ENCODE assay signal across 16 cellular contexts in the genomic region with DNA sequence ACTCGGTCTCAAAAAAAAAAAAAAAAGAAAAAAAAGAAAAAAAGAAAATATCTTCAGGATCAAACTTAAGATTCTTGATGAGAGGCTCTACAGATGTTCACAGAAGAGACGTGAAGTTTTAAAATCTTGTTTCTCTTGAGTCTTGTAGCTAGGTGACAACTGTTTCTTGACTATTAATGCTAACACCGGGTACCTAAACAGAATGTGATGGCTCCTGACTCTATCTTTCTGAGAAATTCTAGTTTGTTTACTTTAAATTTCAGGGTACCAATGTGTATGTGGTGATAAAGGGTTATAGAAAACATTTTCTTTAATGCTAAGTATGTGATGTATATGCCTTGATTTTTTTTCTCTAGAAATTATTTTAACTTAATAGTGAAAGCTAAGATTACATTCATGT. TPM values are rescaled to one million over a fixed set of nuclear protein-coding genes. Genes with fewer than 3 reads are reported as not detected.
DNase-seq lines count a peak whose midpoint lies in the region; ATAC-seq, FAIRE-seq and TF ChIP-seq lines count a peak whose summit lies in the region.
"Had no signal": no experiment of that assay in that cellular context is flagged by ENCODE, and none has a peak within 500 bp of the region (broad histone marks: within the 10 kb centered on the region; RNA-seq: fewer than 3 reads in every experiment).

No MANE protein-coding gene starts in this region.

- H3K36me3 Mint-ChIP-seq in natural killer cell, result no peaks in the 10 kb centered on the region
- H3K36me3 Mint-ChIP-seq in natural killer cell treated with Interleukin-12 subunit alpha and Interleukin-12 subunit beta and Interleukin-15 and Interleukin-18, amount 100 ng/mL, for 72 hours, result no peaks in the 10 kb centered on the region
- peaks cover 0 to 44% (median 7%) of the 10 kb centered on the region in 3 donors for H3K36me3 Mint-ChIP-seq in naive thymus-derived CD8-positive, alpha-beta T cell
- H3K36me3 Mint-ChIP-seq in activated T-helper 1 cell treated with anti-CD3 and anti-CD28 coated beads, Interleukin-12 subunit alpha, Interleukin-12 subunit beta, Interleukin-2, Interleukin-4 antibody, amounts not matched to agents 30 ng/mL and 10 ng/mL and 1 ng/mL, durations not matched to agents 14 hours and 24 hours and 36 hours (ENCODE audit: low read depth), result peaks cover 31% of the 10 kb centered on the region

- TF ChIP-seq POLR2A in K562 (conservative IDR thresholded peaks at IDR 0.05), result no peak

- no TSS peak for BruUV-seq in K562 (replicated peaks; lab: Mats Ljungman, UMichigan)

- H3K79me2 ChIP-seq in K562 (ENCODE audit: control insufficient read depth, insufficient read depth, low read length), result peaks cover 89% of the 10 kb centered on the region

- H2AFZ ChIP-seq in K562 (ENCODE audit: low read depth, low read length), result no peak overlapping the region

- no peaks in the 10 kb centered on the region for H3K27me3 Mint-ChIP-seq in natural killer cell (ENCODE audit: low read depth in 2 of 2)
- H3K27me3 Mint-ChIP-seq in natural killer cell treated with Interleukin-12 subunit alpha and Interleukin-12 subunit beta and Interleukin-15 and Interleukin-18, amount 100 ng/mL, for 72 hours, result no peaks in the 10 kb centered on the region
- H3K27me3 Mint-ChIP-seq in naive thymus-derived CD8-positive, alpha-beta T cell, result no peaks in the 10 kb centered on the region
- no peaks in the 10 kb centered on the region for H3K27me3 Mint-ChIP-seq in activated T-helper 1 cell treated with anti-CD3 and anti-CD28 coated beads, Interleukin-12 subunit alpha, Interleukin-12 subunit beta, Interleukin-2, Interleukin-4 antibody, amounts not matched to agents 30 ng/mL and 10 ng/mL and 1 ng/mL, durations not matched to agents 14 hours and 24 hours and 36 hours (ENCODE audit: insufficient read depth)

- H3K9me3 ChIP-seq in K562 (replicated peaks; ENCODE audit: control insufficient read depth, insufficient read depth, low read depth, low read length), result no peaks in the 10 kb centered on the region
- H3K9me3 ChIP-seq: BE2C, right lobe of liver, SJSA1 had no signal

- ATAC-seq in natural killer cell, result no peak
- ATAC-seq in natural killer cell treated with Interleukin-12 subunit alpha and Interleukin-12 subunit beta and Interleukin-15 and Interleukin-18, amount 100 ng/mL, for 72 hours, result no peak
- ATAC-seq in K562, result no peak
- ATAC-seq in naive thymus-derived CD8-positive, alpha-beta T cell, result no peak

- no peaks in the 10 kb centered on the region for H3K27me3 ChIP-seq in K562 (ENCODE audit: control insufficient read depth in 2 of 2, insufficient read depth in 2 of 2, low read length in 2 of 2)
- H3K27me3 ChIP-seq: BE2C, right lobe of liver, SJSA1 had no signal

- no peak overlapping the region for H3K4me2 ChIP-seq in K562 (ENCODE audit: insufficient read depth, low read length)

- 72% methylated on average over 3 of the region's 3 CpGs for WGBS in K562 (ENCODE audit: insufficient coverage, low coverage, missing lambda C conversion rate)

- H3K27ac ChIP-seq in K562 (ENCODE audit: extremely low read depth, low read depth, low read length), result no peak overlapping the region

- peak overlapping the region; percentile 72 to 82 for H3K27ac Mint-ChIP-seq in natural killer cell
- H3K27ac Mint-ChIP-seq in natural killer cell treated with Interleukin-12 subunit alpha and Interleukin-12 subunit beta and Interleukin-15 and Interleukin-18, amount 100 ng/mL, for 72 hours, result peak overlapping the region in 1 of 2 donors; percentile 77
- peak overlapping the region in 7 of 10 donors; percentile 36 to 74 (median 46) for H3K27ac Mint-ChIP-seq in naive thymus-derived CD8-positive, alpha-beta T cell
- no peak overlapping the region for H3K27ac Mint-ChIP-seq in activated T-helper 1 cell treated with anti-CD3 and anti-CD28 coated beads, Interleukin-12 subunit alpha, Interleukin-12 subunit beta, Interleukin-2, Interleukin-4 antibody, amounts not matched to agents 30 ng/mL and 10 ng/mL and 1 ng/mL, durations not matched to agents 14 hours and 24 hours and 36 hours
- H3K27ac Mint-ChIP-seq: nephron progenitor cell had no signal

- H3K4me3 Mint-ChIP-seq in natural killer cell, result no peak overlapping the region
- H3K4me3 Mint-ChIP-seq in natural killer cell treated with Interleukin-12 subunit alpha and Interleukin-12 subunit beta and Interleukin-15 and Interleukin-18, amount 100 ng/mL, for 72 hours, result no peak overlapping the region
- no peak overlapping the region for H3K4me3 Mint-ChIP-seq in naive thymus-derived CD8-positive, alpha-beta T cell
- no peak overlapping the region for H3K4me3 Mint-ChIP-seq in activated T-helper 1 cell treated with anti-CD3 and anti-CD28 coated beads, Interleukin-12 subunit alpha, Interleukin-12 subunit beta, Interleukin-2, Interleukin-4 antibody, amounts not matched to agents 30 ng/mL and 10 ng/mL and 1 ng/mL, durations not matched to agents 14 hours and 24 hours and 36 hours
- H3K4me3 Mint-ChIP-seq: nephron progenitor cell had no signal

- in situ Hi-C loops in K562 (cut with MboI), result no loop called here

- TF ChIP-seq EP300 in K562 (IDR thresholded peaks at IDR 0.05; ENCODE audit: low read length), result no peak

- intact Hi-C loops in natural killer cell (cut with micrococcal nuclease), result no loop called here
- intact Hi-C loops in K562 (cut with micrococcal nuclease), result no loop called here
- intact Hi-C loops in activated T-helper 1 cell treated with anti-CD3 and anti-CD28 coated beads, Interleukin-12 subunit alpha, Interleukin-12 subunit beta, Interleukin-2, Interleukin-4 antibody, amounts not matched to agents 30 ng/mL and 10 ng/mL and 1 ng/mL, durations not matched to agents 14 hours and 24 hours and 36 hours (cut with micrococcal nuclease), result no loop called here

- DNase-seq in natural killer cell, result no peak
- no peak for DNase-seq in natural killer cell treated with Interleukin-12 subunit alpha and Interleukin-12 subunit beta and Interleukin-15 and Interleukin-18, amount 100 ng/mL, for 72 hours (ENCODE audit: low spot score)
- no peak for DNase-seq in K562 (ENCODE audit: extremely low read depth in 1 of 4, low spot score in 3 of 4)
- DNase-seq in naive thymus-derived CD8-positive, alpha-beta T cell, result no peak
- DNase-seq in NCI-H2029 treated with DMSO at 0.1 percent for 48 hours (lab: John Stamatoyannopoulos, UW), result no peak
- DNase-seq in activated T-helper 1 cell treated with anti-CD3 and anti-CD28 coated beads, Interleukin-12 subunit alpha, Interleukin-12 subunit beta, Interleukin-2, Interleukin-4 antibody, amounts not matched to agents 30 ng/mL and 10 ng/mL and 1 ng/mL, durations not matched to agents 14 hours and 24 hours and 36 hours (ENCODE audit: low spot score), result no peak
- DNase-seq in stimulated activated CD4-positive, alpha-beta T cell treated with anti-CD3 and anti-CD28 coated beads, Interleukin-2, amount 100 ng/mL, for 24 hours, result no peak
- no peak for DNase-seq in stimulated activated CD4-positive, alpha-beta T cell treated with anti-CD3 and anti-CD28 coated beads, Interleukin-1b, Interleukin-23, amount 100 ng/mL, for 48 hours
- DNase-seq: BE2C; erythroblast; nephron progenitor cell; right lobe of liver; stimulated activated naive CD4-positive, alpha-beta T cell treated with Interleukin-2 at 50 U/mL for 16 hours had no signal

- TF ChIP-seq CTCF in natural killer cell (IDR thresholded peaks at IDR 0.05), result no peak
- TF ChIP-seq CTCF in K562 (IDR thresholded peaks at IDR 0.05 in 2 of 3, conservative IDR thresholded peaks at IDR 0.05 in 1 of 3; ENCODE audit: insufficient read depth in 2 of 3, low read depth in 1 of 3, low read length in 3 of 3), result no peak

- CTCF ChIA-PET in K562 (lab: Yijun Ruan, JAX; ENCODE audit: low intra/inter-chr PET ratio), result no interaction called here

- H3K4me1 Mint-ChIP-seq in natural killer cell, result peaks cover 47 to 53% of the 10 kb centered on the region in 2 donors
- H3K4me1 Mint-ChIP-seq in natural killer cell treated with Interleukin-12 subunit alpha and Interleukin-12 subunit beta and Interleukin-15 and Interleukin-18, amount 100 ng/mL, for 72 hours (ENCODE audit: low read depth in 2 of 2), result peaks cover 45 to 51% of the 10 kb centered on the region in 2 donors
- H3K4me1 Mint-ChIP-seq in naive thymus-derived CD8-positive, alpha-beta T cell, result peaks cover 17 to 58% (median 50%) of the 10 kb centered on the region in 4 donors
- peaks cover 46% of the 10 kb centered on the region for H3K4me1 Mint-ChIP-seq in activated T-helper 1 cell treated with anti-CD3 and anti-CD28 coated beads, Interleukin-12 subunit alpha, Interleukin-12 subunit beta, Interleukin-2, Interleukin-4 antibody, amounts not matched to agents 30 ng/mL and 10 ng/mL and 1 ng/mL, durations not matched to agents 14 hours and 24 hours and 36 hours (ENCODE audit: low read depth)
- H3K4me1 Mint-ChIP-seq: nephron progenitor cell had no signal

- H4K20me1 ChIP-seq in K562 (replicated peaks; ENCODE audit: control insufficient read depth, insufficient read depth, low read length), result peaks cover 23% of the 10 kb centered on the region; the same call in 1 of the 2 replicates

- H3K4me3 ChIP-seq in K562, result no peak overlapping the region
- H3K4me3 ChIP-seq: right lobe of liver, SJSA1 had no signal

- H3K36me3 ChIP-seq in K562 (ENCODE audit: control insufficient read depth, insufficient read depth, low read length), result peaks cover 56% of the 10 kb centered on the region

- FAIRE-seq in K562 (lab: Jason Lieb, UNC), result peak; percentile 73
- FAIRE-seq: GM12891, TTC549 had no signal

- TF ChIP-seq RAD21 in K562 (CRISPR knock-in tag; conservative IDR thresholded peaks at IDR 0.05 in 1 of 2, IDR thresholded peaks at IDR 0.05 in 1 of 2), result no peak

- POLR2A ChIA-PET in K562 (lab: Yijun Ruan, JAX), result interaction anchor here (1.4 kb wide), 1 partner anchor 10 kb away, joined by 6 read pairs; no protein-coding TSS in a partner anchor
- POLR2A ChIA-PET in naive thymus-derived CD8-positive, alpha-beta T cell (lab: Charles Lee), result no interaction called here

- no peaks in the 10 kb centered on the region for H3K9me3 Mint-ChIP-seq in natural killer cell
- no peaks in the 10 kb centered on the region for H3K9me3 Mint-ChIP-seq in natural killer cell treated with Interleukin-12 subunit alpha and Interleukin-12 subunit beta and Interleukin-15 and Interleukin-18, amount 100 ng/mL, for 72 hours
- H3K9me3 Mint-ChIP-seq in naive thymus-derived CD8-positive, alpha-beta T cell, result no peaks in the 10 kb centered on the region
- H3K9me3 Mint-ChIP-seq in activated T-helper 1 cell treated with anti-CD3 and anti-CD28 coated beads, Interleukin-12 subunit alpha, Interleukin-12 subunit beta, Interleukin-2, Interleukin-4 antibody, amounts not matched to agents 30 ng/mL and 10 ng/mL and 1 ng/mL, durations not matched to agents 14 hours and 24 hours and 36 hours, result no peaks in the 10 kb centered on the region
- H3K9me3 Mint-ChIP-seq: nephron progenitor cell had no signal

- peaks cover 23 to 39% of the 10 kb centered on the region in 2 experiments for H3K4me1 ChIP-seq in K562 (replicated peaks in 1 of 2; ENCODE audit: control insufficient read depth in 2 of 2, insufficient read depth in 2 of 2, low read length in 2 of 2)
- H3K4me1 ChIP-seq: BE2C had no signal

- no peak overlapping the region for H3K9ac ChIP-seq in K562 (ENCODE audit: insufficient read depth in 1 of 2, low read depth in 2 of 2, low read length in 2 of 2)

- no peaks in the 10 kb centered on the region for H3K9me1 ChIP-seq in K562 (ENCODE audit: control insufficient read depth, insufficient read depth, low read length)

RNA-seq across cellular contexts. Expression of a gene that starts 12.5 kb away (rescaled TPM):
- total RNA-seq in natural killer cell (100 to 1,000 TPM; 101 to 122 (median 112) TPM), K562 (2014; rRNA removed) (105 and 146 TPM in 2 replicates), K562 (2014; rRNA removed; fragmentation: Illumina TruSeq; extraction: Trizol) (126 and 149 TPM in 2 replicates), K562 (2015; rRNA removed; fragmentation: Illumina TruSeq; extraction: Trizol) (90.9 and 91.5 TPM in 2 replicates), K562 (2021) (220 and 225 TPM in 2 replicates)
- total RNA-seq in natural killer cell treated with Interleukin-12 subunit alpha and Interleukin-12 subunit beta and Interleukin-15 and Interleukin-18, amount 100 ng/mL, for 72 hours, result 100 to 1,000 TPM; 160 to 192 TPM
- total RNA-seq in K562 (2011; cell fraction: chromatin; rRNA removed; ENCODE audit: low replicate concordance), result 133 and 135 TPM in 2 replicates
- total RNA-seq in K562 (2011; cell fraction: nucleolus; rRNA removed), result 83.3 and 83.4 TPM in 2 replicates
- 95.7 and 122 TPM in 2 replicates for total RNA-seq in K562 (2011; cell fraction: nucleoplasm; rRNA removed)
- polyA plus RNA-seq in K562 (2011; rRNA removed) (177 and 205 TPM in 2 replicates), K562 (2014; fragmentation: Illumina TruSeq; extraction: Trizol) (220 and 241 TPM in 2 replicates), K562 (2014; fragmentation: Nextera tagmentation; extraction: Ambion mirVana) (10 to 100 TPM; 78.5 to 90.7 TPM), K562 (2014; rRNA removed) (148 and 163 TPM in 2 replicates)
- 96.2 and 169 TPM in 2 replicates for polyA plus RNA-seq in K562 (2011; cell fraction: cytosol; rRNA removed)
- 62.4 and 100 TPM in 2 replicates for polyA plus RNA-seq in K562 (2011; cell fraction: nucleus; rRNA removed)
- 201 and 203 TPM in 2 replicates for polyA plus RNA-seq in K562 (2012)
- polyA minus RNA-seq in K562 (2011; rRNA and poly(A)+ RNA removed), result 310 and 404 TPM in 2 replicates
- 91.2 and 105 TPM in 2 replicates for polyA minus RNA-seq in K562 (2011; cell fraction: cytosol; rRNA and poly(A)+ RNA removed)
- 20.2 and 37.2 TPM in 2 replicates for polyA minus RNA-seq in K562 (2011; cell fraction: nucleus; rRNA and poly(A)+ RNA removed)
- 10 to 100 TPM; 91.2 to 96.7 TPM for total RNA-seq in naive thymus-derived CD8-positive, alpha-beta T cell
- polyA plus RNA-seq in naive thymus-derived CD8-positive, alpha-beta T cell, result 100 to 1,000 TPM; 197 to 248 (median 218) TPM
- 160 and 163 TPM in 2 replicates for total RNA-seq in activated T-helper 1 cell treated with anti-CD3 and anti-CD28 coated beads, Interleukin-12 subunit alpha, Interleukin-12 subunit beta, Interleukin-2, Interleukin-4 antibody, amounts not matched to agents 30 ng/mL and 10 ng/mL and 1 ng/mL, durations not matched to agents 14 hours and 24 hours and 36 hours

RNA-seq across cellular contexts. Expression of a gene that starts 38.0 kb away (rescaled TPM):
- total RNA-seq in natural killer cell (10 to 100 TPM in 1 of 3 donors, 1 to 10 TPM in 2; 5.6 to 10.1 (median 6.8) TPM), K562 (2014; rRNA removed) (5.8 and 15.2 TPM in 2 replicates), K562 (2014; rRNA removed; fragmentation: Illumina TruSeq; extraction: Trizol) (5.5 and 6.0 TPM in 2 replicates), K562 (2015; rRNA removed; fragmentation: Illumina TruSeq; extraction: Trizol) (6.1 and 7.1 TPM in 2 replicates), K562 (2021) (7.8 and 11.4 TPM in 2 replicates)
- 10 to 100 TPM in 1 of 2 donors, 1 to 10 TPM in 1; 9.2 to 12.7 TPM for total RNA-seq in natural killer cell treated with Interleukin-12 subunit alpha and Interleukin-12 subunit beta and Interleukin-15 and Interleukin-18, amount 100 ng/mL, for 72 hours
- 5.2 and 6.2 TPM in 2 replicates for total RNA-seq in K562 (2011; cell fraction: chromatin; rRNA removed; ENCODE audit: low replicate concordance)
- total RNA-seq in K562 (2011; cell fraction: nucleolus; rRNA removed), result 4.0 and 4.3 TPM in 2 replicates
- total RNA-seq in K562 (2011; cell fraction: nucleoplasm; rRNA removed), result 5.0 and 5.1 TPM in 2 replicates
- polyA plus RNA-seq in K562 (2011; rRNA removed) (10.4 and 12.1 TPM in 2 replicates), K562 (2014; fragmentation: Illumina TruSeq; extraction: Trizol) (6.7 and 7.2 TPM in 2 replicates), K562 (2014; fragmentation: Nextera tagmentation; extraction: Ambion mirVana) (1 to 10 TPM in 1 of 2 experiments, under 1 TPM in 1; 0.92 to 1.1 TPM), K562 (2014; rRNA removed) (4.6 and 4.8 TPM in 2 replicates)
- 7.3 and 8.0 TPM in 2 replicates for polyA plus RNA-seq in K562 (2011; cell fraction: cytosol; rRNA removed)
- 3.4 and 5.9 TPM in 2 replicates for polyA plus RNA-seq in K562 (2011; cell fraction: nucleus; rRNA removed)
- 7.0 and 10.8 TPM in 2 replicates for polyA plus RNA-seq in K562 (2012)
- polyA minus RNA-seq in K562 (2011; rRNA and poly(A)+ RNA removed), result 9.0 and 9.9 TPM in 2 replicates
- 8.9 and 10.0 TPM in 2 replicates for polyA minus RNA-seq in K562 (2011; cell fraction: cytosol; rRNA and poly(A)+ RNA removed)
- polyA minus RNA-seq in K562 (2011; cell fraction: nucleus; rRNA and poly(A)+ RNA removed), result 2.2 and 3.1 TPM in 2 replicates
- total RNA-seq in naive thymus-derived CD8-positive, alpha-beta T cell, result 10 to 100 TPM; 17.8 to 27.7 TPM
- polyA plus RNA-seq in naive thymus-derived CD8-positive, alpha-beta T cell, result 1 to 10 TPM; 4.4 to 6.7 (median 5.8) TPM
- 8.2 and 12.4 TPM in 2 replicates for total RNA-seq in activated T-helper 1 cell treated with anti-CD3 and anti-CD28 coated beads, Interleukin-12 subunit alpha, Interleukin-12 subunit beta, Interleukin-2, Interleukin-4 antibody, amounts not matched to agents 30 ng/mL and 10 ng/mL and 1 ng/mL, durations not matched to agents 14 hours and 24 hours and 36 hours
